ENCODE assay signal across 9 cellular contexts in the genomic region with DNA sequence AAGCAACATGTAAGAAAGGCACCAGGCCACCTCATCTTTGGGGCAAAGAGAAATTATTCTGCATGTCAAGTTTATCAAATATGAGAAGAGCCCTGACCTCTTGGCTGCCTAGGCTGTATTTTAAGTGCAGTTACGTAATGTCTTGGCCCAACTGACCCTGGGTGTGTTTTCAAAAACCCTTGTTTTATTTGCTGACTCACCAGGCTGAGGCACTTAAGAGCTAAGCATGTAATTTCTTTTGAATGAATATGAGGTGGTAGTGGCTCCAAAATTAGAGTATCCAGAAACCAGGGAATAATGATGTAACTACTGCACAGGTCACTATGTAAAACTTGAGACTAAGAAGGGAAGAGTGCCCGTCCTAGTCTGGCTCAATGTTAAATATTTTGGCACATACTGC. TPM values are rescaled to one million over a fixed set of nuclear protein-coding genes. Genes with fewer than 3 reads are reported as not detected.
DNase-seq lines count a peak whose midpoint lies in the region; ATAC-seq, FAIRE-seq and TF ChIP-seq lines count a peak whose summit lies in the region.
"Had no signal": no experiment of that assay in that cellular context is flagged by ENCODE, and none has a peak within 500 bp of the region (broad histone marks: within the 10 kb centered on the region; RNA-seq: fewer than 3 reads in every experiment).

No MANE protein-coding gene starts in this region.

- H3K9me3 ChIP-seq in esophagus (ENCODE audit: control insufficient read depth in 2 of 2, insufficient read depth in 1 of 2, low read depth in 1 of 2, low read length in 1 of 2) (peaks cover 0 to 2% of the 10 kb centered on the region in 2 donors), pancreas (no peaks in the 10 kb centered on the region)
- no peaks in the 10 kb centered on the region for H3K9me3 ChIP-seq in effector memory CD4-positive, alpha-beta T cell (ENCODE audit: control insufficient read depth, low read length)

- peaks cover 0 to 5% of the 10 kb centered on the region in 2 donors for H3K4me1 ChIP-seq in esophagus (ENCODE audit: control insufficient read depth in 2 of 2, insufficient read depth in 2 of 2, low read length in 1 of 2)
- peaks cover 0 to 5% (median 4%) of the 10 kb centered on the region in 3 donors for H3K4me1 ChIP-seq in pancreas
- no peaks in the 10 kb centered on the region for H3K4me1 ChIP-seq in effector memory CD4-positive, alpha-beta T cell (ENCODE audit: control insufficient read depth, insufficient read depth, low read length, poor library complexity, severe bottlenecking)

- in situ Hi-C loops in GM13976 (cut with MboI; ENCODE audit: low sequenced_read_pairs, unreplicated experiment), result no loop called here

- WGBS in esophagus, 2 donors, result 16 to 23% methylated on average over 2 of the region's 2 CpGs
- WGBS in pancreas, 2 donors, result 35 to 49% methylated on average over 2 of the region's 2 CpGs

- ATAC-seq in pancreas (peak; percentile 80 to 97 (median 94)), GM18868 (IDR thresholded peaks at IDR 0.05; ENCODE audit: unreplicated experiment) (no peak)

- DNase-seq in NCI-H774 (lab: John Stamatoyannopoulos, UW) (peak; percentile 24), pancreas (peak in 3 of 6 donors; percentile 35 to 38 (median 37)), GM13976 (ENCODE audit: low spot score) (no peak)
- DNase-seq in stimulated activated CD4-positive, alpha-beta T cell treated with anti-CD3 and anti-CD28 coated beads, Interleukin-2, amount 100 ng/mL, for 48 hours, result no peak
- DNase-seq in effector memory CD4-positive, alpha-beta T cell, result no peak

- H3K4me3 ChIP-seq in esophagus (ENCODE audit: low read depth in 1 of 2, low read length in 2 of 2) (no peak overlapping the region), pancreas (no peak overlapping the region)
- H3K4me3 ChIP-seq in effector memory CD4-positive, alpha-beta T cell (ENCODE audit: insufficient read depth, low read depth, low read length, poor library complexity, severe bottlenecking), result no peak overlapping the region

- no peaks in the 10 kb centered on the region for H3K36me3 ChIP-seq in esophagus (ENCODE audit: control insufficient read depth in 2 of 2, insufficient read depth in 2 of 2, low read length in 1 of 2)
- H3K36me3 ChIP-seq in pancreas, result no peaks in the 10 kb centered on the region
- H3K36me3 ChIP-seq in effector memory CD4-positive, alpha-beta T cell (ENCODE audit: control insufficient read depth, insufficient read depth, low read length), result no peaks in the 10 kb centered on the region

- H3K27ac ChIP-seq in esophagus (ENCODE audit: low read depth in 2 of 2, low read length in 1 of 2) (peak overlapping the region; percentile 30 to 77), pancreas (no peak overlapping the region)
- no peak overlapping the region for H3K27ac ChIP-seq in effector memory CD4-positive, alpha-beta T cell (ENCODE audit: insufficient read depth, low read length, poor library complexity, severe bottlenecking)

- FAIRE-seq in G401.6 (lab: Jason Lieb, UNC), result peak; percentile 48
- no peak for FAIRE-seq in pancreas (lab: Jason Lieb, UNC)
- FAIRE-seq: GM18507 had no signal

- TF ChIP-seq CTCF in pancreas (IDR thresholded peaks at IDR 0.05) (no peak), GM13976 (IDR thresholded peaks at IDR 0.05; ENCODE audit: borderline replicate concordance, control extremely low read depth, extremely low read depth, insufficient read depth, missing control alignments) (no peak)

- H3K27me3 ChIP-seq in esophagus (ENCODE audit: control insufficient read depth in 1 of 2, insufficient read depth in 2 of 2, low read length in 2 of 2) (no peaks in the 10 kb centered on the region), pancreas (no peaks in the 10 kb centered on the region)
- no peaks in the 10 kb centered on the region for H3K27me3 ChIP-seq in effector memory CD4-positive, alpha-beta T cell (replicated peaks; ENCODE audit: control insufficient read depth, insufficient read depth, low read length, poor library complexity, severe bottlenecking)

- intact Hi-C loops in pancreas (cut with DNase I), result no loop called here

RNA-seq across cellular contexts. Expression of gene PGPEP1L, which starts 24.3 kb away (rescaled TPM):
- polyA plus RNA-seq in esophagus, result under 1 TPM; 0.31 to 0.45 TPM
- total RNA-seq in pancreas, result under 1 TPM in 1 of 6 donors, not detected in 5; 0.12 TPM
- under 1 TPM in 1 of 2 donors, not detected in 1; 0.19 TPM for polyA plus RNA-seq in pancreas

Comparison
In these comparisons a context has a peak if more than half of its experiments do, and no peak if none do; other contexts are left out.
1. H3K27ac ChIP-seq: peak in esophagus (2 of 2); none in pancreas (0 of 4) and effector memory CD4-positive, alpha-beta T cell (single experiment).